ENCODE assay signal across 21 cellular contexts in the genomic region with DNA sequence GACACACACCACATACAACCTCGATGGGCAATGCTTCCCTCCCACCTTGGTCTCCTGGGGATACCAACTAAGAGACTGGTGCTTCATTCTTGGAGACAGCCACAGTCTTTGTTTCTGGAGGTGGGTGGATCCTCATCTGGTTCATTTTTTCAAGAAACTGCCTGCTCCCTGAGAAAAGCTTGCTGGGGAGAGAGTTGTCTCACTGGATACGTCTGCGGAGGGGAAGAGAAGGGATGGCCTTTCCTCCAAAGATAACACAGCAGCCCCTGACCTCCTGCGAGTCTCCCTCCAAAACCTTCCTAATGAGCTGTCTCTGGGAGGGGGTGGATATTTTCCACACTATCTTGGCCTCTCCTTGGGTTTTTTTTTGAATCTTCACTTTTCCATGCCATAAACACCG.
DNase-seq lines count a peak whose midpoint lies in the region; ATAC-seq and TF ChIP-seq lines count a peak whose summit lies in the region.
"Had no signal": no experiment of that assay in that cellular context is flagged by ENCODE, and none has a peak within 500 bp of the region (broad histone marks: within the 10 kb centered on the region; RNA-seq: fewer than 3 reads in every experiment).

No MANE protein-coding gene starts in this region.

- peaks cover 8 to 15% of the 10 kb centered on the region in 2 donors for H3K4me1 ChIP-seq in neuronal stem cell (ENCODE audit: control insufficient read depth in 2 of 2, insufficient read depth in 1 of 2, low read depth in 1 of 2, low read length in 2 of 2)

- H3K4ac ChIP-seq in neuronal stem cell (ENCODE audit: low read length), result no peak overlapping the region

- H3K27ac ChIP-seq in angular gyrus (ENCODE audit: low read depth, low read length), result peak overlapping the region; percentile 17
- peak overlapping the region; percentile 42 for H3K27ac ChIP-seq in neuronal stem cell (replicated peaks; ENCODE audit: low read length)
- H3K27ac ChIP-seq in substantia nigra (ENCODE audit: low read depth, low read length, poor library complexity, severe bottlenecking), result no peak overlapping the region
- H3K27ac ChIP-seq: GM23248, SJSA1 had no signal

- TF ChIP-seq CTCF in fibroblast of villous mesenchyme (IDR thresholded peaks at IDR 0.05; ENCODE audit: insufficient read depth, low read depth, low read length), result no peak

- no peak overlapping the region for H4K8ac ChIP-seq in neuronal stem cell (ENCODE audit: low read depth, low read length)

- no peaks in the 10 kb centered on the region for H3K27me3 ChIP-seq in neuronal stem cell (ENCODE audit: control insufficient read depth in 3 of 3, insufficient read depth in 3 of 3, low read depth in 1 of 3, low read length in 3 of 3)
- H3K27me3 ChIP-seq: BE2C, SJSA1 had no signal

- no peaks in the 10 kb centered on the region for H3K9me3 ChIP-seq in neuronal stem cell (replicated peaks in 1 of 2; ENCODE audit: control insufficient read depth in 2 of 2, insufficient read depth in 1 of 2, low read depth in 1 of 2, low read length in 2 of 2)
- H3K9me3 ChIP-seq: A549, BE2C, SJSA1 had no signal

- no peaks in the 10 kb centered on the region for H3K36me3 ChIP-seq in neuronal stem cell (replicated peaks in 1 of 2; ENCODE audit: control insufficient read depth in 2 of 2, insufficient read depth in 2 of 2, low read length in 2 of 2)
- H3K36me3 ChIP-seq: BE2C, SJSA1 had no signal

- H3K18ac ChIP-seq in neuronal stem cell (ENCODE audit: low read length), result no peak overlapping the region

- no peak overlapping the region for H3K14ac ChIP-seq in neuronal stem cell (ENCODE audit: low read length)

- ATAC-seq in HG03108 (IDR thresholded peaks at IDR 0.05; ENCODE audit: unreplicated experiment), result no peak
- ATAC-seq: A549; left lobe of liver; naive thymus-derived CD4-positive, alpha-beta T cell had no signal

- H2AFZ ChIP-seq in neuronal stem cell (ENCODE audit: low read length), result peak overlapping the region; percentile 66

- no peak overlapping the region for H3K9ac ChIP-seq in neuronal stem cell (ENCODE audit: low read depth, low read length, poor library complexity)

- H2BK5ac ChIP-seq in neuronal stem cell (ENCODE audit: low read length), result no peak overlapping the region

- no peak overlapping the region for H3K4me2 ChIP-seq in neuronal stem cell (ENCODE audit: insufficient read depth, low read length, poor library complexity, severe bottlenecking)
- H3K4me2 ChIP-seq: A549 had no signal

- no peak overlapping the region for H3K4me3 ChIP-seq in fibroblast of villous mesenchyme (ENCODE audit: low read depth, low read length)
- no peak overlapping the region for H3K4me3 ChIP-seq in neuronal stem cell (ENCODE audit: low read length in 2 of 2)
- H3K4me3 ChIP-seq: A549, SJSA1 had no signal

- no peak overlapping the region for H2AK5ac ChIP-seq in neuronal stem cell (ENCODE audit: low read depth, low read length)

- H4K91ac ChIP-seq in neuronal stem cell (ENCODE audit: low read depth, low read length, poor library complexity), result no peak overlapping the region

- no CpG with 5 or more reads among the region's 5 CpGs for WGBS in neuronal stem cell (ENCODE audit: extremely low coverage in 2 of 2, insufficient read length in 2 of 2, insufficient replicate concordance in 1 of 2), 2 donors

- no peak overlapping the region for H3K23ac ChIP-seq in neuronal stem cell (ENCODE audit: low read depth, low read length, poor library complexity)

- H2BK120ac ChIP-seq in neuronal stem cell (ENCODE audit: low read depth, low read length), result no peak overlapping the region

- DNase-seq in COLO829 (ENCODE audit: low spot score) (peak; percentile 53), fibroblast of villous mesenchyme (ENCODE audit: low read depth) (peak; percentile 11), neuronal stem cell (ENCODE audit: low spot score) (no peak), islet precursor cell (no peak), substantia nigra (lab: John Stamatoyannopoulos, UW) (no peak), OCI-M1 (lab: John Stamatoyannopoulos, UW) (no peak)
- DNase-seq: activated CD4-positive, alpha-beta T cell treated with anti-CD3 and anti-CD28 coated beads for 48 hours; activated naive CD4-positive, alpha-beta T cell treated with Interleukin-2 at 50 U/mL for 16 hours; activated T-cell treated with anti-CD3 and anti-CD28 coated beads, Interleukin-2, amount 50 U/mL, for 48 hours; amniotic stem cell; GDM1; naive thymus-derived CD4-positive, alpha-beta T cell; NCI-H1436; NCI-H524 treated with DMSO at 0.1 percent for 48 hours had no signal

- H3K79me1 ChIP-seq in neuronal stem cell (ENCODE audit: low read depth, low read length), result no peaks in the 10 kb centered on the region

- no peak overlapping the region for H2BK12ac ChIP-seq in neuronal stem cell (ENCODE audit: low read length)

- H2BK15ac ChIP-seq in neuronal stem cell (ENCODE audit: low read length), result no peak overlapping the region

Comparison
In these comparisons a context has a peak if more than half of its experiments do, and no peak if none do; other contexts are left out.
1. DNase-seq: peak in COLO829 (single experiment) and fibroblast of villous mesenchyme (single experiment); none in neuronal stem cell (single experiment), islet precursor cell (single experiment), substantia nigra (0 of 49) and OCI-M1 (single experiment).